In genomic region chr22:38318792-38319773, GRCh38 we compare ENCODE assay signal across 9 cellular contexts. TPM values are rescaled to one million over a fixed set of nuclear protein-coding genes. Genes with fewer than 3 reads are reported as not detected.
A peak's percentile ranks its signal among the peaks of the same experiment; 100 is the strongest.
DNase-seq lines count a peak whose midpoint lies in the region; ATAC-seq, FAIRE-seq and TF ChIP-seq lines count a peak whose summit lies in the region.
"Had no signal": no experiment of that assay in that cellular context is flagged by ENCODE, and none has a peak within 500 bp of the region (broad histone marks: within the 10 kb centered on the region; RNA-seq: fewer than 3 reads in every experiment).

No MANE protein-coding gene starts in this region.

- H3K4me3 ChIP-seq in ascending aorta (no peak overlapping the region), mesendoderm (ENCODE audit: low read length) (no peak overlapping the region), thoracic aorta (peak overlapping the region; percentile 82)

- H3K27me3 ChIP-seq in ascending aorta (no peaks in the 10 kb centered on the region), mesendoderm (ENCODE audit: insufficient read depth, low read length, poor library complexity) (no peaks in the 10 kb centered on the region), thoracic aorta (replicated peaks; ENCODE audit: insufficient read depth) (no peaks in the 10 kb centered on the region)

- H2AK5ac ChIP-seq in mesendoderm (ENCODE audit: low read length) = no peak overlapping the region

- peak overlapping the region; percentile 54 for H3K18ac ChIP-seq in mesendoderm (ENCODE audit: low read length)

- H4K5ac ChIP-seq in mesendoderm (ENCODE audit: low read length) = no peak overlapping the region

- H2BK120ac ChIP-seq in mesendoderm (ENCODE audit: low read depth, low read length) = no peak overlapping the region

- H3K56ac ChIP-seq in mesendoderm (ENCODE audit: low read length) = peak overlapping the region; percentile 79

- no peak overlapping the region for H3K4me2 ChIP-seq in mesendoderm (ENCODE audit: low read length)

- no peak overlapping the region for H2BK5ac ChIP-seq in mesendoderm (ENCODE audit: low read length)

- H3K9me3 ChIP-seq in ascending aorta (no peaks in the 10 kb centered on the region), thoracic aorta (no peaks in the 10 kb centered on the region)

- peaks cover under 1% of the 10 kb centered on the region for H3K36me3 Mint-ChIP-seq in activated CD4-positive, alpha-beta memory T cell treated with anti-CD3 and anti-CD28 coated beads, Interleukin-2, amount 10 ng/mL, durations not matched to agents 7 days and 5 days (ENCODE audit: low read depth)
- H3K36me3 Mint-ChIP-seq in activated CD4-positive, alpha-beta memory T cell treated with anti-CD3 and anti-CD28 coated beads for 36 hours = no peaks in the 10 kb centered on the region

- DNase-seq in activated CD4-positive, alpha-beta memory T cell treated with anti-CD3 and anti-CD28 coated beads, Interleukin-2, amount 10 ng/mL, durations not matched to agents 7 days and 5 days = no peak
- DNase-seq in activated CD4-positive, alpha-beta memory T cell treated with anti-CD3 and anti-CD28 coated beads for 36 hours = no peak
- DNase-seq in ascending aorta (ENCODE audit: low spot score in 2 of 2) = no peak
- peak; percentile 85 for DNase-seq in mesendoderm
- DNase-seq in thoracic aorta (ENCODE audit: low spot score) = no peak
- no peak for DNase-seq in NCI-H1436 (lab: John Stamatoyannopoulos, UW)
- no peak for DNase-seq in stimulated activated CD4-positive, alpha-beta T cell treated with anti-CD3 and anti-CD28 coated beads, Interleukin-4, amount 100 ng/mL, for 4 hours
- no peak for DNase-seq in GM19239 (ENCODE audit: insufficient read length, low spot score)
- DNase-seq: NCI-H187 had no signal

- no peak overlapping the region for H2BK15ac ChIP-seq in mesendoderm (replicated peaks; ENCODE audit: low read depth)

- intact Hi-C loops in activated CD4-positive, alpha-beta memory T cell treated with anti-CD3 and anti-CD28 coated beads for 36 hours (cut with micrococcal nuclease) = loop anchor here (5.0 kb wide), 2 partner anchors 33 to 117 kb away; partner anchors contain the start of gene MAFF
- intact Hi-C loops in ascending aorta (cut with DNase I) = loop anchor here (2.0 to 10.0 kb wide), 5 partner anchors 46 to 474 kb away; partner anchors contain the start of genes ANKRD54, DDX17, EIF3L and MAFF

- H3K4me1 Mint-ChIP-seq in activated CD4-positive, alpha-beta memory T cell treated with anti-CD3 and anti-CD28 coated beads, Interleukin-2, amount 10 ng/mL, durations not matched to agents 7 days and 5 days = peaks cover 30% of the 10 kb centered on the region
- peaks cover 26% of the 10 kb centered on the region for H3K4me1 Mint-ChIP-seq in activated CD4-positive, alpha-beta memory T cell treated with anti-CD3 and anti-CD28 coated beads for 36 hours (ENCODE audit: low read depth)

- H3K9ac ChIP-seq in mesendoderm (ENCODE audit: low read length) = peak overlapping the region; percentile 26

- CTCF ChIA-PET in activated CD4-positive, alpha-beta memory T cell treated with anti-CD3 and anti-CD28 coated beads, Interleukin-2, amount 10 ng/mL, durations not matched to agents 7 days and 5 days (lab: Charles Lee) = interaction anchor here (1.7 kb wide), 1 partner anchor 36 kb away, joined by 4 read pairs; no protein-coding TSS in a partner anchor
- CTCF ChIA-PET in activated CD4-positive, alpha-beta memory T cell treated with anti-CD3 and anti-CD28 coated beads for 36 hours (lab: Charles Lee) = no interaction called here

- no peak for ATAC-seq in thoracic aorta (ENCODE audit: insufficient number of reproducible peaks, low FRiP score, low read depth)

- no peak for FAIRE-seq in GM19239 (lab: Jason Lieb, UNC)

- no CpG with 5 or more reads among the region's 14 CpGs for WGBS in mesendoderm (ENCODE audit: extremely low coverage, insufficient coverage, low lambda C conversion rate)

- H3K79me1 ChIP-seq in mesendoderm (ENCODE audit: low read length) = peaks cover 3% of the 10 kb centered on the region

- H3K27ac Mint-ChIP-seq in activated CD4-positive, alpha-beta memory T cell treated with anti-CD3 and anti-CD28 coated beads, Interleukin-2, amount 10 ng/mL, durations not matched to agents 7 days and 5 days = no peak overlapping the region
- H3K27ac Mint-ChIP-seq in activated CD4-positive, alpha-beta memory T cell treated with anti-CD3 and anti-CD28 coated beads for 36 hours = no peak overlapping the region

- peaks cover 29% of the 10 kb centered on the region for H3K79me2 ChIP-seq in mesendoderm (ENCODE audit: control insufficient read depth, insufficient read depth, low read length)

- no peaks in the 10 kb centered on the region for H3K27me3 Mint-ChIP-seq in activated CD4-positive, alpha-beta memory T cell treated with anti-CD3 and anti-CD28 coated beads, Interleukin-2, amount 10 ng/mL, durations not matched to agents 7 days and 5 days
- no peaks in the 10 kb centered on the region for H3K27me3 Mint-ChIP-seq in activated CD4-positive, alpha-beta memory T cell treated with anti-CD3 and anti-CD28 coated beads for 36 hours

- H3K23ac ChIP-seq in mesendoderm (ENCODE audit: low read length) = no peak overlapping the region

- POLR2A ChIA-PET in activated CD4-positive, alpha-beta memory T cell treated with anti-CD3 and anti-CD28 coated beads, Interleukin-2, amount 10 ng/mL, durations not matched to agents 7 days and 5 days (lab: Charles Lee) = interaction anchor here (0.5 to 0.9 kb wide), 3 partner anchors 138 to 262 kb away, joined by 3 read pairs; no protein-coding TSS in a partner anchor
- POLR2A ChIA-PET in activated CD4-positive, alpha-beta memory T cell treated with anti-CD3 and anti-CD28 coated beads for 36 hours (lab: Charles Lee) = no interaction called here

- peak overlapping the region; percentile 56 for H4K8ac ChIP-seq in mesendoderm (ENCODE audit: low read depth, low read length)

- H3K27ac ChIP-seq in ascending aorta = peak overlapping the region; percentile 96 to 100
- peak overlapping the region; percentile 43 for H3K27ac ChIP-seq in mesendoderm (ENCODE audit: low read depth, low read length)
- H3K27ac ChIP-seq in thoracic aorta = peak overlapping the region; percentile 98 to 100

- H3K36me3 ChIP-seq in ascending aorta (no peaks in the 10 kb centered on the region), mesendoderm (ENCODE audit: control insufficient read depth, insufficient read depth, low read length) (no peaks in the 10 kb centered on the region), thoracic aorta (no peaks in the 10 kb centered on the region)

- H3K4ac ChIP-seq in mesendoderm (ENCODE audit: low read depth, low read length) = peak overlapping the region; percentile 43

- peaks cover 4 to 24% of the 10 kb centered on the region in 2 donors for H3K4me1 ChIP-seq in ascending aorta
- peaks cover 13% of the 10 kb centered on the region for H3K4me1 ChIP-seq in mesendoderm (ENCODE audit: control insufficient read depth, low read depth, low read length)
- H3K4me1 ChIP-seq in thoracic aorta (ENCODE audit: control insufficient read depth in 1 of 2, low read depth in 2 of 2) = peaks cover 16 to 35% of the 10 kb centered on the region in 2 donors

- peak overlapping the region; percentile 79 for H3K4me3 Mint-ChIP-seq in activated CD4-positive, alpha-beta memory T cell treated with anti-CD3 and anti-CD28 coated beads, Interleukin-2, amount 10 ng/mL, durations not matched to agents 7 days and 5 days
- H3K4me3 Mint-ChIP-seq in activated CD4-positive, alpha-beta memory T cell treated with anti-CD3 and anti-CD28 coated beads for 36 hours = no peak overlapping the region

- no peaks in the 10 kb centered on the region for H3K9me3 Mint-ChIP-seq in activated CD4-positive, alpha-beta memory T cell treated with anti-CD3 and anti-CD28 coated beads, Interleukin-2, amount 10 ng/mL, durations not matched to agents 7 days and 5 days
- no peaks in the 10 kb centered on the region for H3K9me3 Mint-ChIP-seq in activated CD4-positive, alpha-beta memory T cell treated with anti-CD3 and anti-CD28 coated beads for 36 hours

- TF ChIP-seq CTCF in ascending aorta (IDR thresholded peaks at IDR 0.05) = no peak
- no peak for TF ChIP-seq CTCF in thoracic aorta (IDR thresholded peaks at IDR 0.05)

RNA-seq across cellular contexts. Expression of gene CSNK1E, which starts 1.9 kb away (rescaled TPM):
- 100 to 1,000 TPM in 1 of 2 experiments, 10 to 100 TPM in 1; 99.9 to 102 TPM for total RNA-seq in activated CD4-positive, alpha-beta memory T cell treated with anti-CD3 and anti-CD28 coated beads, Interleukin-2, amount 10 ng/mL, durations not matched to agents 7 days and 5 days
- 100 to 1,000 TPM; 104 to 105 TPM for total RNA-seq in activated CD4-positive, alpha-beta memory T cell treated with anti-CD3 and anti-CD28 coated beads for 36 hours
- 185 TPM for total RNA-seq in ascending aorta
- 124 TPM for polyA plus RNA-seq in mesendoderm (2013, experiment 1 of 2)
- 125 TPM for polyA plus RNA-seq in mesendoderm (2013, experiment 2 of 2)
- total RNA-seq in thoracic aorta = 100 to 1,000 TPM in 1 of 2 donors, 10 to 100 TPM in 1; 98.1 to 140 TPM

RNA-seq across cellular contexts. Expression of gene TMEM184B, which starts 46.3 kb away (rescaled TPM):
- total RNA-seq in activated CD4-positive, alpha-beta memory T cell treated with anti-CD3 and anti-CD28 coated beads, Interleukin-2, amount 10 ng/mL, durations not matched to agents 7 days and 5 days = 10 to 100 TPM; 45.9 to 49.3 TPM
- total RNA-seq in activated CD4-positive, alpha-beta memory T cell treated with anti-CD3 and anti-CD28 coated beads for 36 hours = 10 to 100 TPM; 24.4 to 26.6 TPM
- 118 TPM for total RNA-seq in ascending aorta
- 33.7 TPM for polyA plus RNA-seq in mesendoderm (2013, experiment 1 of 2)
- polyA plus RNA-seq in mesendoderm (2013, experiment 2 of 2) = 35.3 TPM
- 100 to 1,000 TPM; 134 to 254 TPM for total RNA-seq in thoracic aorta

Comparison
In these comparisons a context has a peak if more than half of its experiments do, and no peak if none do; other contexts are left out.
1. H3K27ac ChIP-seq: peak in every context shown above with its lines; median percentile 99 in thoracic aorta; 98 in ascending aorta; 43 in mesendoderm.